1 cellular context compared by ENCODE assay signal in the genomic region with DNA sequence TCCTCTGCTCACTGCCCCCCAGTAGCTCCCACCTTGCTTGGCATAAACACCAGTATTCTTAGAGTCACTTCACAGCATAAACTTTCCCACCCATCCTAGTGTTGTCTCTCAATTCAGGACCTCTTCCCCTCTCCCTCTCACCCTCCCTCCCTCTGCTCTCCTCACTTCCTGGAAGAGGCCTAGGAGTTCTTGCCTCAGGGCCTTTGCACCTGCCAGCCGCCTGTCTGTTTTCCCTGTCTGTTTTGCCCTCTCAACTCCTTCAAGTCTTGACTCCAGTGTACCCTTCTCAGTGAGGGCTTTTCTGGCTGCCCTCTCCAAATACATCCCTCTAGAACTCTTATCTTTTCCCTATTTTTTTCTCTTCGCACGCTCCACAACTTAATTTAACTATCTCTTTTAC.
TF ChIP-seq lines count a peak whose summit lies in the region.

No MANE protein-coding gene starts in this region.

TF ChIP-seq in IMR-90, 13 proteins besides CTCF, POLR2A, EP300 and RAD21:
- TF ChIP-seq NFE2L2 (IDR thresholded peaks at IDR 0.05; ENCODE audit: low read depth, low read length) (no peak), FOS (IDR thresholded peaks at IDR 0.05; ENCODE audit: low read depth, low read length) (no peak), MAZ (IDR thresholded peaks at IDR 0.05; ENCODE audit: borderline replicate concordance, low read depth, low read length) (no peak), RFX5 (IDR thresholded peaks at IDR 0.05; ENCODE audit: low read depth, low read length) (no peak), USF2 (IDR thresholded peaks at IDR 0.05; ENCODE audit: low read depth, low read length) (no peak), MXI1 (IDR thresholded peaks at IDR 0.05; ENCODE audit: borderline replicate concordance, low read depth, low read length) (no peak), CEBPB (IDR thresholded peaks at IDR 0.05; ENCODE audit: low read depth, low read length) (no peak), SMC3 (IDR thresholded peaks at IDR 0.05; ENCODE audit: low read depth, low read length) (no peak), RCOR1 (IDR thresholded peaks at IDR 0.05; ENCODE audit: insufficient replicate concordance, low read length) (no peak), BHLHE40 (IDR thresholded peaks at IDR 0.05; ENCODE audit: low read depth, low read length) (no peak)
- TF ChIP-seq, protein P1, sequence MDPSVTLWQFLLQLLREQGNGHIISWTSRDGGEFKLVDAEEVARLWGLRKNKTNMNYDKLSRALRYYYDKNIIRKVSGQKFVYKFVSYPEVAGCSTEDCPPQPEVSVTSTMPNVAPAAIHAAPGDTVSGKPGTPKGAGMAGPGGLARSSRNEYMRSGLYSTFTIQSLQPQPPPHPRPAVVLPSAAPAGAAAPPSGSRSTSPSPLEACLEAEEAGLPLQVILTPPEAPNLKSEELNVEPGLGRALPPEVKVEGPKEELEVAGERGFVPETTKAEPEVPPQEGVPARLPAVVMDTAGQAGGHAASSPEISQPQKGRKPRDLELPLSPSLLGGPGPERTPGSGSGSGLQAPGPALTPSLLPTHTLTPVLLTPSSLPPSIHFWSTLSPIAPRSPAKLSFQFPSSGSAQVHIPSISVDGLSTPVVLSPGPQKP (IDR thresholded peaks at IDR 0.05; ENCODE audit: borderline replicate concordance, low read depth, low read length) = no peak
